ENCODE assay signal across 14 cellular contexts in genomic region chr3:186105543-186105942, GRCh38. TPM values are rescaled to one million over a fixed set of nuclear protein-coding genes. Genes with fewer than 3 reads are reported as not detected.
DNase-seq lines count a peak whose midpoint lies in the region; ATAC-seq, FAIRE-seq and TF ChIP-seq lines count a peak whose summit lies in the region.
"Had no signal": no experiment of that assay in that cellular context is flagged by ENCODE, and none has a peak within 500 bp of the region (broad histone marks: within the 10 kb centered on the region; RNA-seq: fewer than 3 reads in every experiment).

No MANE protein-coding gene starts in this region.

- no peak for TF ChIP-seq RAD21 in K562 (CRISPR knock-in tag; conservative IDR thresholded peaks at IDR 0.05 in 1 of 2, IDR thresholded peaks at IDR 0.05 in 1 of 2)

- no peak overlapping the region for H4K8ac ChIP-seq in neuronal stem cell (ENCODE audit: low read depth, low read length)

- 36% methylated on average over 6 of the region's 6 CpGs for WGBS in K562 (ENCODE audit: insufficient coverage, low coverage, missing lambda C conversion rate)
- WGBS in neuronal stem cell (ENCODE audit: extremely low coverage in 2 of 2, insufficient read length in 2 of 2, insufficient replicate concordance in 1 of 2), 2 donors: no CpG with 5 or more reads among the region's 6 CpGs

- H3K23ac ChIP-seq in neuronal stem cell (ENCODE audit: low read depth, low read length, poor library complexity): no peak overlapping the region

- H3K36me3 ChIP-seq in K562 (ENCODE audit: control insufficient read depth, insufficient read depth, low read length) (peaks cover 9% of the 10 kb centered on the region; the same call in 1 of the 3 replicates), neuronal stem cell (replicated peaks in 1 of 2; ENCODE audit: control insufficient read depth in 2 of 2, insufficient read depth in 2 of 2, low read length in 2 of 2) (peaks cover 0 to 41% of the 10 kb centered on the region in 2 donors)
- H3K36me3 ChIP-seq: thyroid gland had no signal

- TF ChIP-seq POLR2A in K562 (conservative IDR thresholded peaks at IDR 0.05): no peak
- TF ChIP-seq POLR2A in GM12892 (IDR thresholded peaks at IDR 0.05; ENCODE audit: low read depth, low read length): no peak

- no peak overlapping the region for H2BK5ac ChIP-seq in neuronal stem cell (ENCODE audit: low read length)

- no peak overlapping the region for H2BK120ac ChIP-seq in neuronal stem cell (ENCODE audit: low read depth, low read length)

- H3K27me3 ChIP-seq in K562 (ENCODE audit: control insufficient read depth in 2 of 2, insufficient read depth in 2 of 2, low read length in 2 of 2): no peaks in the 10 kb centered on the region
- peaks cover 0 to 3% (median 3%) of the 10 kb centered on the region in 3 experiments for H3K27me3 ChIP-seq in neuronal stem cell (ENCODE audit: control insufficient read depth in 3 of 3, insufficient read depth in 3 of 3, low read depth in 1 of 3, low read length in 3 of 3)
- H3K27me3 ChIP-seq: thyroid gland had no signal

- no peak overlapping the region for H3K4me3 ChIP-seq in K562
- no peak overlapping the region for H3K4me3 ChIP-seq in neuronal stem cell (ENCODE audit: low read length in 2 of 2)
- H3K4me3 ChIP-seq: thyroid gland had no signal

- FAIRE-seq in K562 (lab: Jason Lieb, UNC) (no peak), GM12892 (lab: Jason Lieb, UNC) (no peak)
- FAIRE-seq: frontal cortex, H1 had no signal

- H3K27ac ChIP-seq in K562 (ENCODE audit: extremely low read depth, low read depth, low read length) (no peak overlapping the region), neuronal stem cell (replicated peaks; ENCODE audit: low read length) (no peak overlapping the region)
- H3K27ac ChIP-seq: C4-2B had no signal

- no peaks in the 10 kb centered on the region for H3K9me1 ChIP-seq in K562 (ENCODE audit: control insufficient read depth, insufficient read depth, low read length)

- H4K91ac ChIP-seq in neuronal stem cell (ENCODE audit: low read depth, low read length, poor library complexity): no peak overlapping the region

- no TSS peak for BruUV-seq in K562 (replicated peaks; lab: Mats Ljungman, UMichigan)

- H3K4me1 ChIP-seq in K562 (replicated peaks in 1 of 2; ENCODE audit: control insufficient read depth in 2 of 2, insufficient read depth in 2 of 2, low read length in 2 of 2) (peaks cover 9 to 26% of the 10 kb centered on the region in 2 experiments; a peak in 4 of 5 replicates), neuronal stem cell (ENCODE audit: control insufficient read depth in 2 of 2, insufficient read depth in 1 of 2, low read depth in 1 of 2, low read length in 2 of 2) (peaks cover 22 to 25% of the 10 kb centered on the region in 2 donors)

- CTCF ChIA-PET in K562 (lab: Yijun Ruan, JAX; ENCODE audit: low intra/inter-chr PET ratio): no interaction called here

- TF ChIP-seq EP300 in K562 (IDR thresholded peaks at IDR 0.05; ENCODE audit: low read length): no peak

- H3K9ac ChIP-seq in K562 (ENCODE audit: insufficient read depth in 1 of 2, low read depth in 2 of 2, low read length in 2 of 2): no peak overlapping the region
- H3K9ac ChIP-seq in neuronal stem cell (ENCODE audit: low read depth, low read length, poor library complexity): no peak overlapping the region

- no peak overlapping the region for H2AK5ac ChIP-seq in neuronal stem cell (ENCODE audit: low read depth, low read length)

- DNase-seq in GM20000 (ENCODE audit: low spot score) (peak; percentile 50), MV-4-11 (lab: John Stamatoyannopoulos, UW) (peak; percentile 38), K562 (ENCODE audit: extremely low read depth in 1 of 4, low spot score in 3 of 4) (no peak), neuronal stem cell (ENCODE audit: low spot score) (no peak), left ventricle myocardium superior (no peak), GM12892 (ENCODE audit: insufficient read length) (no peak)
- DNase-seq: amniotic stem cell, DMS79, mammary epithelial cell, thyroid gland had no signal

- no peak for ATAC-seq in K562
- no peak for ATAC-seq in GM18868 (IDR thresholded peaks at IDR 0.05; ENCODE audit: unreplicated experiment)
- no peak for ATAC-seq in left ventricle myocardium superior

- in situ Hi-C loops in K562 (cut with MboI): no loop called here

- H3K9me3 ChIP-seq in K562 (replicated peaks; ENCODE audit: control insufficient read depth, insufficient read depth, low read depth, low read length) (no peaks in the 10 kb centered on the region), neuronal stem cell (replicated peaks in 1 of 2; ENCODE audit: control insufficient read depth in 2 of 2, insufficient read depth in 1 of 2, low read depth in 1 of 2, low read length in 2 of 2) (no peaks in the 10 kb centered on the region)
- H3K9me3 ChIP-seq: thyroid gland had no signal

- TF ChIP-seq CTCF in GM20000 (IDR thresholded peaks at IDR 0.05; ENCODE audit: extremely low read depth, missing control alignments) (no peak), K562 (IDR thresholded peaks at IDR 0.05 in 2 of 3, conservative IDR thresholded peaks at IDR 0.05 in 1 of 3; ENCODE audit: insufficient read depth in 2 of 3, low read depth in 1 of 3, low read length in 3 of 3) (no peak)

- no peak overlapping the region for H2BK15ac ChIP-seq in neuronal stem cell (ENCODE audit: low read length)

- H3K18ac ChIP-seq in neuronal stem cell (ENCODE audit: low read length): no peak overlapping the region

- H3K79me2 ChIP-seq in K562 (ENCODE audit: control insufficient read depth, insufficient read depth, low read length): peaks cover 25% of the 10 kb centered on the region

- POLR2A ChIA-PET in K562 (lab: Yijun Ruan, JAX): interaction anchor here (0.6 to 1.4 kb wide), 3 partner anchors 9 to 13 kb away, joined by 3 to 4 read pairs (median 3); no protein-coding TSS in a partner anchor

- H2BK12ac ChIP-seq in neuronal stem cell (ENCODE audit: low read length): no peak overlapping the region

- no peak overlapping the region for H3K4me2 ChIP-seq in K562 (ENCODE audit: insufficient read depth, low read length)
- H3K4me2 ChIP-seq in neuronal stem cell (ENCODE audit: insufficient read depth, low read length, poor library complexity, severe bottlenecking): no peak overlapping the region

- H4K20me1 ChIP-seq in K562 (replicated peaks; ENCODE audit: control insufficient read depth, insufficient read depth, low read length): no peaks in the 10 kb centered on the region

- H2AFZ ChIP-seq in K562 (ENCODE audit: low read depth, low read length): no peak overlapping the region
- peak overlapping the region; percentile 15 for H2AFZ ChIP-seq in neuronal stem cell (ENCODE audit: low read length)

- intact Hi-C loops in K562 (cut with micrococcal nuclease): loop anchor here (5.0 kb wide), 1 partner anchor 103 kb away; no protein-coding TSS in a partner anchor
- intact Hi-C loops in left ventricle myocardium superior (cut with micrococcal nuclease): no loop called here

- H3K4ac ChIP-seq in neuronal stem cell (ENCODE audit: low read length): no peak overlapping the region

- H3K79me1 ChIP-seq in neuronal stem cell (ENCODE audit: low read depth, low read length): no peaks in the 10 kb centered on the region

- no peak overlapping the region for H3K14ac ChIP-seq in neuronal stem cell (ENCODE audit: low read length)

TF ChIP-seq in K562, 482 proteins besides CTCF, POLR2A, EP300 and RAD21 (continues in another document):
- peak in 1 of 2 experiments; percentile 87; a peak in 2 of 4 replicates for TF ChIP-seq HDAC1 (IDR thresholded peaks at IDR 0.05)

RNA-seq across cellular contexts. Expression of gene ETV5, which starts 3.3 kb away (rescaled TPM):
- 33.1 and 48.0 TPM in 2 replicates for total RNA-seq in K562 (2011; cell fraction: chromatin; rRNA removed; ENCODE audit: low replicate concordance)
- total RNA-seq in K562 (2011; cell fraction: nucleolus; rRNA removed): 14.3 and 15.1 TPM in 2 replicates
- 24.0 and 42.4 TPM in 2 replicates for total RNA-seq in K562 (2011; cell fraction: nucleoplasm; rRNA removed)
- 18.4 and 18.8 TPM in 2 replicates for total RNA-seq in K562 (2014; rRNA removed)
- total RNA-seq in K562 (2014; rRNA removed; fragmentation: Illumina TruSeq; extraction: Trizol): 18.2 and 23.6 TPM in 2 replicates
- 9.6 and 9.8 TPM in 2 replicates for total RNA-seq in K562 (2015; rRNA removed; fragmentation: Illumina TruSeq; extraction: Trizol)
- 22.2 and 25.9 TPM in 2 replicates for total RNA-seq in K562 (2021)
- polyA plus RNA-seq in K562 (2011; rRNA removed): 9.4 and 18.0 TPM in 2 replicates
- polyA plus RNA-seq in K562 (2011; cell fraction: cytosol; rRNA removed): 10.5 and 11.5 TPM in 2 replicates
- 10.1 and 12.7 TPM in 2 replicates for polyA plus RNA-seq in K562 (2011; cell fraction: nucleus; rRNA removed)
- 16.9 and 20.9 TPM in 2 replicates for polyA plus RNA-seq in K562 (2012)
- polyA plus RNA-seq in K562 (2014; fragmentation: Illumina TruSeq; extraction: Trizol): 14.5 and 16.1 TPM in 2 replicates
- 10 to 100 TPM in 1 of 2 experiments, 1 to 10 TPM in 1; 9.2 to 12.6 TPM for polyA plus RNA-seq in K562 (2014; fragmentation: Nextera tagmentation; extraction: Ambion mirVana)
- 13.7 and 15.9 TPM in 2 replicates for polyA plus RNA-seq in K562 (2014; rRNA removed)
- polyA minus RNA-seq in K562 (2011; rRNA and poly(A)+ RNA removed): 12.8 and 21.7 TPM in 2 replicates
- polyA minus RNA-seq in K562 (2011; cell fraction: cytosol; rRNA and poly(A)+ RNA removed): 13.2 and 16.8 TPM in 2 replicates
- 10.9 and 11.0 TPM in 2 replicates for polyA minus RNA-seq in K562 (2011; cell fraction: nucleus; rRNA and poly(A)+ RNA removed)
- 60.7 TPM for polyA plus RNA-seq in neuronal stem cell (2013, experiment 1 of 2)
- polyA plus RNA-seq in neuronal stem cell (2013, experiment 2 of 2): 60.9 TPM
- 3.4 TPM for total RNA-seq in left ventricle myocardium superior
- polyA plus RNA-seq in GM12892 (2012; ENCODE audit: missing spikeins): 6.4 TPM

Comparison
In these comparisons a context has a peak if more than half of its experiments do, and no peak if none do; other contexts are left out.
1. DNase-seq: peak in GM20000 (single experiment) and MV-4-11 (single experiment); none in K562 (0 of 4), neuronal stem cell (single experiment), left ventricle myocardium superior (single experiment) and GM12892 (single experiment).